Comparison of ENCODE assay signal across 13 cellular contexts in the genomic region with DNA sequence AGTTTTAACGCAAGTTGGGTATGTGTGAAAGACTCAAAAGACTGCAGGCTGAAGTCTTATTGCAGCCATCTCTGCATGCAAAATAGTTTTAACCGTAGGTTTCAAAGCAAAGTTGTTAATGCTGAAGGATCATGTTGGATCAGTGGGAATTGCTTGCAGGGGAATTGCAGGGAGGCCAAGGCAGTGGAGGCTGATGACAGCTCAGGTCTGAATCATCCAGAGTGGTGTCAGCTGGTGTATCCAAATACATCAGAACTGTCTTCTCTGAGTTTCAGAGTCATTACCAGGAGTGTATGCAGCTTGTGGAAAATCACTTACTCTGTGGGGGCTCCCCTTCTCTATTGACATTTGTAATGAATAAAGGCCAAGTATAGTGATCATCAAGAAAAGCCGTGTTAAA.
"Had no signal": no experiment of that assay in that cellular context is flagged by ENCODE, and none has a peak within 500 bp of the region (broad histone marks: within the 10 kb centered on the region; RNA-seq: fewer than 3 reads in every experiment).

No MANE protein-coding gene starts in this region.

- DNase-seq: activated CD4-positive, alpha-beta memory T cell treated with anti-CD3 and anti-CD28 coated beads, Interleukin-2, amount 10 ng/mL, durations not matched to agents 7 days and 5 days; activated gamma-delta T cell; activated T-cell treated with anti-CD3 and anti-CD28 coated beads, Interleukin-2, amount 50 U/mL, for 48 hours; brain microvascular endothelial cell; naive thymus-derived CD4-positive, alpha-beta T cell; right cardiac atrium; spleen; stimulated activated CD4-positive, alpha-beta T cell treated with anti-CD3 and anti-CD28 coated beads, Interleukin-1b, Interleukin-23, amount 100 ng/mL, for 48 hours; T-helper 1 cell; upper lobe of left lung had no signal

- H3K36me3 ChIP-seq: brain microvascular endothelial cell, neutrophil, spleen, upper lobe of left lung had no signal

- H3K4me1 ChIP-seq: spleen, upper lobe of left lung had no signal

- H3K9me3 ChIP-seq: neutrophil, upper lobe of left lung had no signal

- H3K27ac ChIP-seq: brain microvascular endothelial cell, neutrophil, spleen, upper lobe of left lung, VCaP had no signal

- H3K27me3 ChIP-seq: brain microvascular endothelial cell, neutrophil, spleen, upper lobe of left lung had no signal

- ATAC-seq: naive thymus-derived CD4-positive, alpha-beta T cell; right cardiac atrium; stimulated activated memory B cell treated with anti-CD40 and anti-IgM and Interleukin-4, amounts not matched to agents 10 μg/mL and 1 μg/mL and 100 μg/mL, for 72 hours had no signal

- H3K4me3 ChIP-seq: spleen, upper lobe of left lung had no signal
